In the genomic region with DNA sequence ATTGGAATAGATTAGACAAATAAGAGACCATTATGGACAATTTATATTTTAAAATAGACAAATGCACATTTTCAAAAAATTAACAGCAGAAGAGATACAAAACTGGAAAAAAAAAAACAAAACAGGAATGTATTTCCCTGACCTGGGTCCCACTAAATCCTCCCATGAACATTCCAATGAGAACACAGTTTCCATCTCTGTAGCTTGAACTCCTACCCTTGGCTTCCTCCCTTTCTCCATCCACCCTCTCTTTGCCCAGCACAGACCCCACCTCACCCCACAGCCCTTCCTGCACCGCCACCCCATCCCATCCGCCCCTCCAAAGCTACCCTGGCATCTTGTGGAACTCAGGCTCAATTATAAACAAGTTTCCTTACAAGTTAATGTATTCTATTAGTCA, we compare ENCODE assay signal across 1 cellular context.
TF ChIP-seq lines count a peak whose summit lies in the region.

No MANE protein-coding gene starts in this region.

TF ChIP-seq in WTC11, 78 proteins besides CTCF, POLR2A, EP300 and RAD21 (continued from another document):
- TF ChIP-seq, protein P1, sequence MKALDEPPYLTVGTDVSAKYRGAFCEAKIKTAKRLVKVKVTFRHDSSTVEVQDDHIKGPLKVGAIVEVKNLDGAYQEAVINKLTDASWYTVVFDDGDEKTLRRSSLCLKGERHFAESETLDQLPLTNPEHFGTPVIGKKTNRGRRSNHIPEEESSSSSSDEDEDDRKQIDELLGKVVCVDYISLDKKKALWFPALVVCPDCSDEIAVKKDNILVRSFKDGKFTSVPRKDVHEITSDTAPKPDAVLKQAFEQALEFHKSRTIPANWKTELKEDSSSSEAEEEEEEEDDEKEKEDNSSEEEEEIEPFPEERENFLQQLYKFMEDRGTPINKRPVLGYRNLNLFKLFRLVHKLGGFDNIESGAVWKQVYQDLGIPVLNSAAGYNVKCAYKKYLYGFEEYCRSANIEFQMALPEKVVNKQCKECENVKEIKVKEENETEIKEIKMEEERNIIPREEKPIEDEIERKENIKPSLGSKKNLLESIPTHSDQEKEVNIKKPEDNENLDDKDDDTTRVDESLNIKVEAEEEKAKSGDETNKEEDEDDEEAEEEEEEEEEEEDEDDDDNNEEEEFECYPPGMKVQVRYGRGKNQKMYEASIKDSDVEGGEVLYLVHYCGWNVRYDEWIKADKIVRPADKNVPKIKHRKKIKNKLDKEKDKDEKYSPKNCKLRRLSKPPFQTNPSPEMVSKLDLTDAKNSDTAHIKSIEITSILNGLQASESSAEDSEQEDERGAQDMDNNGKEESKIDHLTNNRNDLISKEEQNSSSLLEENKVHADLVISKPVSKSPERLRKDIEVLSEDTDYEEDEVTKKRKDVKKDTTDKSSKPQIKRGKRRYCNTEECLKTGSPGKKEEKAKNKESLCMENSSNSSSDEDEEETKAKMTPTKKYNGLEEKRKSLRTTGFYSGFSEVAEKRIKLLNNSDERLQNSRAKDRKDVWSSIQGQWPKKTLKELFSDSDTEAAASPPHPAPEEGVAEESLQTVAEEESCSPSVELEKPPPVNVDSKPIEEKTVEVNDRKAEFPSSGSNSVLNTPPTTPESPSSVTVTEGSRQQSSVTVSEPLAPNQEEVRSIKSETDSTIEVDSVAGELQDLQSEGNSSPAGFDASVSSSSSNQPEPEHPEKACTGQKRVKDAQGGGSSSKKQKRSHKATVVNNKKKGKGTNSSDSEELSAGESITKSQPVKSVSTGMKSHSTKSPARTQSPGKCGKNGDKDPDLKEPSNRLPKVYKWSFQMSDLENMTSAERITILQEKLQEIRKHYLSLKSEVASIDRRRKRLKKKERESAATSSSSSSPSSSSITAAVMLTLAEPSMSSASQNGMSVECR (CRISPR knock-in tag; IDR thresholded peaks at IDR 0.05; ENCODE audit: borderline replicate concordance) = no peak
